ENCODE assay signal across 33 cellular contexts in the genomic region with DNA sequence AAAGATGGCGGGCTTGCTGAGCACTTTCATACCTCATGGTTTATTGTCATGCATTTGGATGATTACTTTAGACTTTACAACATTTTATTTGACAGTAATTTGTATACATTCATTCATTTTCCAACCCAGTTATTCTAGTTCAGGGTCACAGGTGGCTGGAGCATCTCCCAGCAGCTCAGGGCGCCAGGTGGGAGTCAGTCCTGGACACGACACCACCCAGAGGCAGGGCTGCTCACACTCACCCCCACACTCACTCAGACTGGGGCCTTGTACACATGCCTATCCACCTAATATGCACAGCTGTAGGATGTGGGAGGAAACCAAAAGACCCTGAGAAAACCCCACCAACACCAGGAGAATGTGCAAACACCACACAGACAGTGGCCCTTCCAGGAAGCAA.
DNase-seq lines count a peak whose midpoint lies in the region; ATAC-seq, FAIRE-seq and TF ChIP-seq lines count a peak whose summit lies in the region.
"Had no signal": no experiment of that assay in that cellular context is flagged by ENCODE, and none has a peak within 500 bp of the region (broad histone marks: within the 10 kb centered on the region; RNA-seq: fewer than 3 reads in every experiment).

No MANE protein-coding gene starts in this region.

- H3K9me3 ChIP-seq in GM12878 (replicated peaks; ENCODE audit: control insufficient read depth, insufficient read depth, low read length) (no peaks in the 10 kb centered on the region; the same call in 2 of the 3 replicates), esophagus muscularis mucosa (no peaks in the 10 kb centered on the region)
- H3K9me3 ChIP-seq: A549, BE2C, BLaER1, Caco-2 had no signal

- TF ChIP-seq RAD21 in GM12878 (IDR thresholded peaks at IDR 0.05; ENCODE audit: insufficient read depth, low read depth, low read length): no peak

- no peak for ATAC-seq in GM12878
- ATAC-seq: A549; CD8-positive, alpha-beta T cell had no signal

- SMC1A ChIA-PET in GM12878 (lab: Charles Lee; ENCODE audit: uncharacterized antibody, unreplicated experiment): interaction anchor here (1.2 to 2.1 kb wide), 4 partner anchors 17 to 116 kb away, joined by 3 to 6 read pairs (median 3); no protein-coding TSS in a partner anchor

- H3K4me2 ChIP-seq in GM12878 (ENCODE audit: control insufficient read depth, insufficient read depth): no peak overlapping the region
- H3K4me2 ChIP-seq: A549 had no signal

- H3K79me2 ChIP-seq in GM12878 (ENCODE audit: control insufficient read depth, insufficient read depth, low read length): no peaks in the 10 kb centered on the region

- DNase-seq in GM12878 (ENCODE audit: low read depth, low spot score) (no peak), esophagus muscularis mucosa (ENCODE audit: extremely low spot score) (peak; percentile 85), nephron progenitor cell (no peak)
- DNase-seq in activated CD4-positive, alpha-beta T cell treated with anti-CD3 and anti-CD28 coated beads, Interleukin-2, amount 10 ng/mL, durations not matched to agents 7 days and 5 days: no peak
- DNase-seq: 8988T; ACHN; AML-193; BE2C; C1 segment of cervical spinal cord; Caco-2; Calu3; CD4-positive, alpha-beta memory T cell; CD4-positive, alpha-beta T cell; CD4-positive, CD25-positive, alpha-beta regulatory T cell; CD8-positive, alpha-beta memory T cell; CD8-positive, alpha-beta T cell; COR-L47; DMS 273 treated with DMSO at 0.1 percent for 48 hours; DMS153; DMS53; DMS79; DMS79 treated with DMSO at 0.1 percent for 48 hours; DND-41; EL had no signal

- no peak overlapping the region for H3K27ac Mint-ChIP-seq in activated CD4-positive, alpha-beta T cell treated with anti-CD3 and anti-CD28 coated beads, Interleukin-2, amount 10 ng/mL, durations not matched to agents 7 days and 5 days
- no peak overlapping the region for H3K27ac Mint-ChIP-seq in nephron progenitor cell
- H3K27ac Mint-ChIP-seq: B cell; CD14-positive monocyte; CD4-positive, alpha-beta memory T cell; CD4-positive, alpha-beta T cell; CD4-positive, CD25-positive, alpha-beta regulatory T cell; CD8-positive, alpha-beta memory T cell; CD8-positive, alpha-beta T cell had no signal

- RAD21 ChIA-PET in GM12878 (lab: Charles Lee; ENCODE audit: unreplicated experiment): interaction anchor here (1.3 kb wide), 1 partner anchor 275 kb away, joined by 3 read pairs; no protein-coding TSS in a partner anchor

- no peaks in the 10 kb centered on the region for H3K36me3 Mint-ChIP-seq in activated CD4-positive, alpha-beta T cell treated with anti-CD3 and anti-CD28 coated beads, Interleukin-2, amount 10 ng/mL, durations not matched to agents 7 days and 5 days (ENCODE audit: low read depth)
- no peaks in the 10 kb centered on the region for H3K36me3 Mint-ChIP-seq in nephron progenitor cell (ENCODE audit: low read depth)
- H3K36me3 Mint-ChIP-seq: CD14-positive monocyte; CD4-positive, alpha-beta memory T cell; CD4-positive, CD25-positive, alpha-beta regulatory T cell; CD8-positive, alpha-beta memory T cell; CD8-positive, alpha-beta T cell had no signal

- FAIRE-seq in GM12878 (lab: Jason Lieb, UNC): no peak
- FAIRE-seq: A204.1, A549, D721Med had no signal

- 30% methylated on average over 3 of the region's 3 CpGs for WGBS in GM12878 (ENCODE audit: insufficient coverage, insufficient replicate concordance, low lambda C conversion rate, missing lambda C conversion rate)
- WGBS in esophagus muscularis mucosa: 69% methylated on average over 3 of the region's 3 CpGs

- TF ChIP-seq CTCF in GM12878 (IDR thresholded peaks at IDR 0.05 in 2 of 3, conservative IDR thresholded peaks at IDR 0.05 in 1 of 3; ENCODE audit: control insufficient read depth in 2 of 3, extremely low read depth in 1 of 3, insufficient read depth in 1 of 3, low read depth in 3 of 3, low read length in 3 of 3): no peak
- no peak for TF ChIP-seq CTCF in esophagus muscularis mucosa (IDR thresholded peaks at IDR 0.05)
- TF ChIP-seq CTCF in nephron progenitor cell (IDR thresholded peaks at IDR 0.05): no peak

- no TSS peak for BruUV-seq in GM12878 (replicated peaks; lab: Mats Ljungman, UMichigan)

- no peaks in the 10 kb centered on the region for H3K27me3 Mint-ChIP-seq in activated CD4-positive, alpha-beta T cell treated with anti-CD3 and anti-CD28 coated beads, Interleukin-2, amount 10 ng/mL, durations not matched to agents 7 days and 5 days
- H3K27me3 Mint-ChIP-seq in nephron progenitor cell (ENCODE audit: low read depth, poor library complexity): peaks cover 24% of the 10 kb centered on the region
- H3K27me3 Mint-ChIP-seq: B cell; CD4-positive, CD25-positive, alpha-beta regulatory T cell; CD8-positive, alpha-beta memory T cell had no signal

- TF ChIP-seq POLR2A in GM12878 (IDR thresholded peaks at IDR 0.05; ENCODE audit: low read depth, low read length) (no peak), esophagus muscularis mucosa (IDR thresholded peaks at IDR 0.05; ENCODE audit: low read depth) (no peak)

- in situ Hi-C loops in GM12878 (cut with MboI): no loop called here

- no peaks in the 10 kb centered on the region for H3K4me1 Mint-ChIP-seq in activated CD4-positive, alpha-beta T cell treated with anti-CD3 and anti-CD28 coated beads, Interleukin-2, amount 10 ng/mL, durations not matched to agents 7 days and 5 days
- H3K4me1 Mint-ChIP-seq in nephron progenitor cell: peaks cover 16% of the 10 kb centered on the region
- H3K4me1 Mint-ChIP-seq: B cell; CD14-positive monocyte; CD4-positive, CD25-positive, alpha-beta regulatory T cell; CD8-positive, alpha-beta memory T cell had no signal

- H3K36me3 ChIP-seq in GM12878 (ENCODE audit: control insufficient read depth in 2 of 2, insufficient read depth in 2 of 2, low read length in 1 of 2): no peaks in the 10 kb centered on the region
- no peaks in the 10 kb centered on the region for H3K36me3 ChIP-seq in esophagus muscularis mucosa
- H3K36me3 ChIP-seq: BE2C; BLaER1; BLaER1 treated with 17β-estradiol and CSF1 and Interleukin-3, amounts not matched to agents 10 nM and 100 nM had no signal

- no peak overlapping the region for H3K4me3 ChIP-seq in GM12878
- H3K4me3 ChIP-seq in esophagus muscularis mucosa: no peak overlapping the region
- H3K4me3 ChIP-seq: A549; BLaER1; BLaER1 treated with 17β-estradiol and CSF1 and Interleukin-3, amounts not matched to agents 10 nM and 100 nM had no signal

- H3K27ac ChIP-seq in GM12878 (ENCODE audit: control insufficient read depth, insufficient read depth) (no peak overlapping the region), esophagus muscularis mucosa (replicated peaks in 1 of 4) (no peak overlapping the region)
- H3K27ac ChIP-seq: 22Rv1; A549; BLaER1; BLaER1 treated with 17β-estradiol and CSF1 and Interleukin-3, amounts not matched to agents 10 nM and 100 nM; C4-2B had no signal

- H2AFZ ChIP-seq in GM12878 (ENCODE audit: control insufficient read depth, low read depth, low read length): no peak overlapping the region

- peaks cover 14% of the 10 kb centered on the region for H3K4me1 ChIP-seq in GM12878 (ENCODE audit: control insufficient read depth, insufficient read depth, low read length)
- H3K4me1 ChIP-seq in esophagus muscularis mucosa: no peaks in the 10 kb centered on the region
- H3K4me1 ChIP-seq: A549, BE2C, Caco-2 had no signal

- POLR2A ChIA-PET in GM12878 (lab: Charles Lee): no interaction called here
- POLR2A ChIA-PET in activated CD4-positive, alpha-beta T cell treated with anti-CD3 and anti-CD28 coated beads, Interleukin-2, amount 10 ng/mL, durations not matched to agents 7 days and 5 days (lab: Charles Lee): no interaction called here

- no peak overlapping the region for H3K9ac ChIP-seq in GM12878 (ENCODE audit: control insufficient read depth, insufficient read depth, low read length)
- H3K9ac ChIP-seq: BLaER1; BLaER1 treated with 17β-estradiol and CSF1 and Interleukin-3, amounts not matched to agents 10 nM and 100 nM had no signal

- TF ChIP-seq EP300 in GM12878 (IDR thresholded peaks at IDR 0.05; ENCODE audit: borderline replicate concordance in 1 of 2, control insufficient read depth in 1 of 2, low read depth in 2 of 2, low read length in 2 of 2): no peak
- TF ChIP-seq EP300 in esophagus muscularis mucosa (IDR thresholded peaks at IDR 0.05): no peak

- H3K4me3 Mint-ChIP-seq in activated CD4-positive, alpha-beta T cell treated with anti-CD3 and anti-CD28 coated beads, Interleukin-2, amount 10 ng/mL, durations not matched to agents 7 days and 5 days: no peak overlapping the region
- no peak overlapping the region for H3K4me3 Mint-ChIP-seq in nephron progenitor cell
- H3K4me3 Mint-ChIP-seq: B cell; CD14-positive monocyte; CD4-positive, alpha-beta memory T cell; CD4-positive, alpha-beta T cell; CD4-positive, CD25-positive, alpha-beta regulatory T cell; CD8-positive, alpha-beta T cell had no signal

- intact Hi-C loops in GM12878 (cut with micrococcal nuclease; ENCODE audit: unreplicated experiment) (no loop called here), esophagus muscularis mucosa (cut with DNase I) (no loop called here)

- H3K27me3 ChIP-seq in GM12878 (replicated peaks in 1 of 2; ENCODE audit: control insufficient read depth in 2 of 2, insufficient read depth in 2 of 2, low read length in 1 of 2): no peaks in the 10 kb centered on the region
- H3K27me3 ChIP-seq in esophagus muscularis mucosa: no peaks in the 10 kb centered on the region
- H3K27me3 ChIP-seq: BLaER1; BLaER1 treated with 17β-estradiol and CSF1 and Interleukin-3, amounts not matched to agents 10 nM and 100 nM had no signal

- H3K9me3 Mint-ChIP-seq in activated CD4-positive, alpha-beta T cell treated with anti-CD3 and anti-CD28 coated beads, Interleukin-2, amount 10 ng/mL, durations not matched to agents 7 days and 5 days: peaks cover 2% of the 10 kb centered on the region
- H3K9me3 Mint-ChIP-seq in nephron progenitor cell: no peaks in the 10 kb centered on the region
- H3K9me3 Mint-ChIP-seq: CD4-positive, alpha-beta T cell; CD8-positive, alpha-beta T cell had no signal

- H4K20me1 ChIP-seq in GM12878 (ENCODE audit: control insufficient read depth, insufficient read depth): no peaks in the 10 kb centered on the region
- H4K20me1 ChIP-seq: BLaER1; BLaER1 treated with 17β-estradiol and CSF1 and Interleukin-3, amounts not matched to agents 10 nM and 100 nM had no signal

- CTCF ChIA-PET in GM12878 (lab: Yijun Ruan, JAX): interaction anchor here (1.1 kb wide), 1 partner anchor 329 kb away, joined by 4 read pairs; no protein-coding TSS in a partner anchor
- CTCF ChIA-PET in activated CD4-positive, alpha-beta T cell treated with anti-CD3 and anti-CD28 coated beads, Interleukin-2, amount 10 ng/mL, durations not matched to agents 7 days and 5 days (lab: Charles Lee): no interaction called here

TF ChIP-seq in GM12878, 131 proteins besides CTCF, POLR2A, EP300 and RAD21:
- TF ChIP-seq RUNX3 (IDR thresholded peaks at IDR 0.05; ENCODE audit: low read length): 0 out of 2 replicates have a peak, but pooled peaks have one; percentile 5
- no peak for TF ChIP-seq SPI1 (IDR thresholded peaks at IDR 0.05; ENCODE audit: borderline replicate concordance, insufficient read depth, low read depth, low read length)
